Comparison of ENCODE assay signal across 12 cellular contexts in genomic region chr1:185735667-185736105, GRCh38. TPM values are rescaled to one million over a fixed set of nuclear protein-coding genes. Genes with fewer than 3 reads are reported as not detected.
DNase-seq lines count a peak whose midpoint lies in the region; ATAC-seq, FAIRE-seq and TF ChIP-seq lines count a peak whose summit lies in the region.
"Had no signal": no experiment of that assay in that cellular context is flagged by ENCODE, and none has a peak within 500 bp of the region (broad histone marks: within the 10 kb centered on the region; RNA-seq: fewer than 3 reads in every experiment).

No MANE protein-coding gene starts in this region.

- peak overlapping the region; percentile 78 for H3K4me2 ChIP-seq in H1 (ENCODE audit: insufficient read depth in 1 of 2, low read depth in 2 of 2, low read length in 2 of 2)
- H3K4me2 ChIP-seq in osteoblast (ENCODE audit: insufficient read depth, low read length) = peak overlapping the region; percentile 88

- WGBS in H1 (ENCODE audit: extremely low coverage in 1 of 2, insufficient coverage in 1 of 2, insufficient read length in 1 of 2, insufficient replicate concordance in 2 of 2, low coverage in 1 of 2, low lambda C conversion rate in 2 of 2, missing lambda C conversion rate in 1 of 2), 2 experiments = 78% methylated on average over 4 of the region's 4 CpGs; no CpG with 5 or more reads in 1 of the 2 experiments

- peaks cover 5% of the 10 kb centered on the region; the same call in 1 of the 2 replicates for H3K27me3 ChIP-seq in HUES6 (ENCODE audit: control insufficient read depth, insufficient read depth, low read length)
- no peaks in the 10 kb centered on the region; a peak in 2 of 7 replicates for H3K27me3 ChIP-seq in H1 (replicated peaks in 1 of 4; ENCODE audit: control insufficient read depth in 3 of 4, extremely low read depth in 1 of 4, insufficient read depth in 3 of 4, low read length in 3 of 4)
- H3K27me3 ChIP-seq in osteoblast (ENCODE audit: insufficient read depth, low read length) = no peaks in the 10 kb centered on the region

- H2BK15ac ChIP-seq in H1 (ENCODE audit: low read length) = no peak overlapping the region

- H2BK12ac ChIP-seq in H1 (ENCODE audit: low read depth, low read length) = no peak overlapping the region

- CTCF ChIA-PET in H1 (lab: Charles Lee; ENCODE audit: partially characterized antibody) = interaction anchor here (2.9 kb wide), 1 partner anchor 55 kb away, joined by 9 read pairs; no protein-coding TSS in a partner anchor

- no peak overlapping the region for H2BK120ac ChIP-seq in H1 (replicated peaks; ENCODE audit: low read depth, low read length)

- H3K4me1 ChIP-seq in HUES6 (ENCODE audit: control insufficient read depth, insufficient read depth, low read length) (peaks cover 11% of the 10 kb centered on the region), H1 (replicated peaks in 1 of 4; ENCODE audit: control insufficient read depth in 3 of 4, insufficient read depth in 4 of 4, low read length in 3 of 4) (peaks cover 2 to 6% (median 4%) of the 10 kb centered on the region in 4 experiments; a peak in 6 of 7 replicates), osteoblast (ENCODE audit: insufficient read depth, low read length) (peaks cover 9% of the 10 kb centered on the region)

- no peak for TF ChIP-seq EP300 in H1 (IDR thresholded peaks at IDR 0.05; ENCODE audit: borderline replicate concordance in 1 of 2, low read depth in 2 of 2, low read length in 2 of 2)

- no peak for TF ChIP-seq RAD21 in H1 (IDR thresholded peaks at IDR 0.05 in 1 of 2, conservative IDR thresholded peaks at IDR 0.05 in 1 of 2; ENCODE audit: low read depth in 2 of 2, low read length in 2 of 2)

- no peaks in the 10 kb centered on the region for H3K79me1 ChIP-seq in H1 (ENCODE audit: low read depth, low read length)

- no peak overlapping the region for H4K8ac ChIP-seq in H1 (ENCODE audit: extremely low read depth, insufficient read depth, low read length)

- no peak overlapping the region for H3K14ac ChIP-seq in H1 (ENCODE audit: insufficient read length)

- peak overlapping the region; percentile 66 for H3K9ac ChIP-seq in HUES6 (ENCODE audit: low read length)
- H3K9ac ChIP-seq in H1 (replicated peaks in 1 of 4; ENCODE audit: extremely low read depth in 1 of 4, low read depth in 3 of 4, low read length in 3 of 4) = no peak overlapping the region

- H4K91ac ChIP-seq in H1 (replicated peaks; ENCODE audit: insufficient read length, low read length) = no peak overlapping the region

- no peaks in the 10 kb centered on the region for H3K79me2 ChIP-seq in H1 (ENCODE audit: control insufficient read depth in 1 of 2, insufficient read depth in 2 of 2, low read length in 2 of 2)
- H3K79me2 ChIP-seq in osteoblast (ENCODE audit: insufficient read depth, low read length) = no peaks in the 10 kb centered on the region

- no peak for TF ChIP-seq POLR2A in H1 (IDR thresholded peaks at IDR 0.05; ENCODE audit: control extremely low read depth in 1 of 2, low read depth in 2 of 2, low read length in 2 of 2)
- TF ChIP-seq POLR2A in erythroblast (IDR thresholded peaks at IDR 0.05; ENCODE audit: low read length) = no peak

- H3K56ac ChIP-seq in H1 (replicated peaks; ENCODE audit: insufficient read length, low read depth, low read length) = no peak overlapping the region

- no peak overlapping the region for H4K5ac ChIP-seq in H1 (ENCODE audit: insufficient read length, low read depth, low read length)

- peaks cover 3% of the 10 kb centered on the region; the same call in 1 of the 2 replicates for H3K23me2 ChIP-seq in H1 (ENCODE audit: low read depth, low read length)

- FAIRE-seq in H1 (lab: Jason Lieb, UNC) = no peak

- H3K36me3 ChIP-seq in HUES6 (ENCODE audit: control insufficient read depth, insufficient read depth, low read length) (no peaks in the 10 kb centered on the region), H1 (ENCODE audit: control insufficient read depth in 2 of 4, insufficient read depth in 4 of 4, low read length in 3 of 4) (no peaks in the 10 kb centered on the region; a peak in 1 of 8 replicates), osteoblast (ENCODE audit: insufficient read depth, low read length) (no peaks in the 10 kb centered on the region)

- H3K27ac ChIP-seq in HUES6 (ENCODE audit: low read depth, low read length) (no peak overlapping the region), H1 (ENCODE audit: low read depth, low read length) (no peak overlapping the region), osteoblast (ENCODE audit: low read depth, low read length) (peak overlapping the region; percentile 37)

- H3K23ac ChIP-seq in H1 (ENCODE audit: insufficient read length) = no peak overlapping the region

- H4K20me1 ChIP-seq in H1 (replicated peaks in 1 of 2; ENCODE audit: control insufficient read depth in 1 of 2, insufficient read depth in 2 of 2, low read length in 2 of 2) = no peaks in the 10 kb centered on the region
- no peaks in the 10 kb centered on the region for H4K20me1 ChIP-seq in osteoblast (ENCODE audit: insufficient read depth, low read length)

- no peak overlapping the region for H2AK5ac ChIP-seq in H1 (ENCODE audit: low read depth, low read length)

- H3K9me3 ChIP-seq in HUES6 (ENCODE audit: control insufficient read depth, insufficient read depth, low read depth, low read length) (peaks cover 3% of the 10 kb centered on the region; the same call in 1 of the 2 replicates), H1 (ENCODE audit: insufficient read depth in 2 of 2, low read depth in 1 of 2, low read length in 1 of 2) (no peaks in the 10 kb centered on the region), osteoblast (ENCODE audit: low read depth, low read length) (no peaks in the 10 kb centered on the region)

- no peak for ATAC-seq in HG02759 (IDR thresholded peaks at IDR 0.05; ENCODE audit: unreplicated experiment)
- ATAC-seq: naive thymus-derived CD8-positive, alpha-beta T cell had no signal

- no peak overlapping the region for H2BK20ac ChIP-seq in H1 (ENCODE audit: low read length)

- no peak overlapping the region for H3K4ac ChIP-seq in H1 (replicated peaks; ENCODE audit: insufficient read length, low read depth, low read length)

- DNase-seq in AG20443 (ENCODE audit: low spot score) = peak; percentile 6
- no peak for DNase-seq in H1 (ENCODE audit: low read depth in 1 of 2, low spot score in 2 of 2)
- peak; percentile 17 for DNase-seq in osteoblast (ENCODE audit: insufficient read length, low spot score, missing footprints)
- no peak for DNase-seq in NCI-H2196 treated with DMSO at 0.1 percent for 48 hours (lab: John Stamatoyannopoulos, UW; ENCODE audit: unreplicated experiment)
- no peak for DNase-seq in erythroblast (lab: John Stamatoyannopoulos, UW)
- no peak for DNase-seq in COLO668 (lab: John Stamatoyannopoulos, UW; ENCODE audit: unreplicated experiment)
- DNase-seq: activated CD4-positive, alpha-beta T cell treated with anti-CD3 and anti-CD28 coated beads for 1 hour; CD4-positive, alpha-beta T cell; KBM-7; naive thymus-derived CD8-positive, alpha-beta T cell had no signal

- H2AFZ ChIP-seq in H1 (ENCODE audit: low read length) (0 out of 2 replicates have a peak overlapping the region, but pooled peaks have one; percentile 28), osteoblast (ENCODE audit: low read length) (peak overlapping the region; percentile 85)

- H3K4me3 ChIP-seq in HUES6 (ENCODE audit: low read depth, low read length) (peak overlapping the region; percentile 76), H1 (ENCODE audit: extremely low read depth in 1 of 4, insufficient read depth in 2 of 4, low read depth in 3 of 4, low read length in 4 of 4) (peak overlapping the region; percentile 32 to 69 (median 62); a peak in 7 of 8 replicates), osteoblast (ENCODE audit: insufficient read depth, low read length) (peak overlapping the region; percentile 78)

- POLR2A ChIA-PET in H1 (lab: Charles Lee; ENCODE audit: partially characterized antibody) = interaction anchor here (1.0 kb wide), 1 partner anchor 9 kb away, joined by 3 read pairs; no protein-coding TSS in a partner anchor

- TF ChIP-seq CTCF in H1 (IDR thresholded peaks at IDR 0.05; ENCODE audit: control extremely low read depth in 1 of 3, insufficient read depth in 1 of 3, low read depth in 1 of 3, low read length in 3 of 3) (no peak), osteoblast (IDR thresholded peaks at IDR 0.05; ENCODE audit: extremely low read depth, low read depth, low read length) (no peak)

- H2BK5ac ChIP-seq in H1 (ENCODE audit: low read depth, low read length) = no peak overlapping the region

- H3K18ac ChIP-seq in H1 (ENCODE audit: extremely low read depth, low read length) = no peak overlapping the region

TF ChIP-seq in H1, 55 proteins besides CTCF, POLR2A, EP300 and RAD21 (continues in another document):
- TF ChIP-seq POLR2AphosphoS5 (IDR thresholded peaks at IDR 0.05; ENCODE audit: low read depth, low read length) (no peak), E2F6 (IDR thresholded peaks at IDR 0.05) (no peak), TAF1 (IDR thresholded peaks at IDR 0.05; ENCODE audit: low read depth, low read length) (no peak), SP2 (IDR thresholded peaks at IDR 0.05; ENCODE audit: low read length) (no peak), BACH1 (IDR thresholded peaks at IDR 0.05; ENCODE audit: low read length) (no peak), NRF1 (IDR thresholded peaks at IDR 0.05; ENCODE audit: low read depth, low read length) (no peak), EZH2 (IDR thresholded peaks at IDR 0.05; ENCODE audit: low read depth, low read length, severe bottlenecking) (no peak), CREB1 (IDR thresholded peaks at IDR 0.05) (no peak), EGR1 (IDR thresholded peaks at IDR 0.05; ENCODE audit: borderline replicate concordance, low read depth, low read length) (no peak), SP1 (IDR thresholded peaks at IDR 0.05; ENCODE audit: low read depth, low read length) (no peak)

RNA-seq across cellular contexts. Expression of gene HMCN1, which starts 1.5 kb away (rescaled TPM):
- 14.4 and 14.6 TPM in 2 replicates for total RNA-seq in H1 (2021; fragmentation: NEBNext Ultra II Directional; extraction: Animal tissue kit (Norgen Biotek cat#: 25700))
- 9.0 and 13.8 TPM in 2 replicates for polyA plus RNA-seq in H1 (2011; rRNA removed)
- 15.4 TPM for polyA plus RNA-seq in H1 (2011; cell fraction: cytosol; rRNA removed)
- 28.7 TPM for polyA plus RNA-seq in H1 (2011; cell fraction: nucleus; rRNA removed)
- 10.9 to 12.7 TPM (median 11.7 TPM) in 4 replicates for polyA plus RNA-seq in H1 (2012, experiment 1 of 2)
- 0.21 TPM for polyA plus RNA-seq in H1 (2012, experiment 2 of 2)
- polyA plus RNA-seq in H1 (2013, experiment 1 of 2) = 13.7 TPM
- 9.6 TPM for polyA plus RNA-seq in H1 (2013, experiment 2 of 2)
- 37.9 and 68.7 TPM in 2 replicates for polyA minus RNA-seq in H1 (2011; rRNA and poly(A)+ RNA removed)
- polyA minus RNA-seq in H1 (2011; cell fraction: cytosol; rRNA and poly(A)+ RNA removed) = 11.5 TPM
- 36.6 TPM for polyA minus RNA-seq in H1 (2011; cell fraction: nucleus; rRNA and poly(A)+ RNA removed)
- total RNA-seq in osteoblast = 178 and 269 TPM in 2 replicates
- polyA plus RNA-seq: naive thymus-derived CD8-positive, alpha-beta T cell had no signal

Comparison
In these comparisons a context has a peak if more than half of its experiments do, and no peak if none do; other contexts are left out.
1. DNase-seq: peak in AG20443 (single experiment) and osteoblast (single experiment); none in H1 (0 of 2), NCI-H2196 treated with DMSO at 0.1 percent for 48 hours (single experiment), erythroblast (0 of 2) and COLO668 (single experiment).
2. RNA of gene HMCN1, which starts 1.5 kb away (total RNA-seq): 178 to 269 TPM in osteoblast; 14.4 to 14.6 TPM in H1; every median in the first group is over 10 times any median in the second.
3. Peak in every context shown above with its lines, with median percentiles within 50 percentile points of each other: H3K4me3 ChIP-seq.